20 cellular contexts compared by ENCODE assay signal in the genomic region with DNA sequence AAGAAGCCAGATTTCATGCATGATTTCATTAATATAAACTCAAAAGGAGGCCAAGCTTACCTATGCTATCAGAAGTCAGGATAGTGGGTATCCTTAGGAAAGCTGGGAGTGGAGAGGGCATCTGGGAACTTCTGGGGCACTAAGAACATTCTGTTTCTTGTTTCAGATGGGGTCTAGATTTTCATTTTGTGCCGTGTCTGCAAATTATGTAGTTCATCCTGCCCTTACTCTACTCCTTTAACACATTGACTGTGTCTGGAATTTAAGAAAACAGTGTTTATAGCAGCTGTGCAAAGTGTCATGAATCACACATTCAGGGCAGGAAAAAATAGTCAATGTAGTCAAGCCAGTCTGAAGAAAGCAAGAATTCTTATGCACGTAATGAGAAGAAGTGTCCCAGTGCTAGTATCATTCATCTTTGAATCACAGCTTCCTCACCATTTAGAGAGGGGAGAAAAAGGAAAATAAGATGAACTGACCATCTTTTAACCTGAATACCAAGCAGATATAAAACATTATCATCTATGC. TPM values are rescaled to one million over a fixed set of nuclear protein-coding genes. Genes with fewer than 3 reads are reported as not detected.
DNase-seq lines count a peak whose midpoint lies in the region; ATAC-seq, FAIRE-seq and TF ChIP-seq lines count a peak whose summit lies in the region.
"Had no signal": no experiment of that assay in that cellular context is flagged by ENCODE, and none has a peak within 500 bp of the region (broad histone marks: within the 10 kb centered on the region; RNA-seq: fewer than 3 reads in every experiment).

No MANE protein-coding gene starts in this region.

- H3K4me2 ChIP-seq in A549 (no peak overlapping the region), hepatocyte (no peak overlapping the region), osteoblast (ENCODE audit: insufficient read depth, low read length) (no peak overlapping the region)
- H3K4me2 ChIP-seq: GM23338 had no signal

- TF ChIP-seq EP300 in A549 (IDR thresholded peaks at IDR 0.05): no peak
- TF ChIP-seq EP300 in sigmoid colon (IDR thresholded peaks at IDR 0.05): no peak

- DNase-seq in A549 (ENCODE audit: low read depth in 1 of 2, low spot score in 1 of 2) (no peak), hepatocyte (ENCODE audit: low spot score) (no peak), osteoblast (ENCODE audit: insufficient read length, low spot score, missing footprints) (no peak), sigmoid colon (no peak), NOMO-1 treated with dmso at 0.1 percent for 144 hours (lab: John Stamatoyannopoulos, UW; ENCODE audit: unreplicated experiment) (no peak)
- DNase-seq in activated CD4-positive, alpha-beta T cell treated with anti-CD3 and anti-CD28 coated beads for 1 hour: no peak
- DNase-seq: 8988T; C1 segment of cervical spinal cord; Calu3; CD4-positive, alpha-beta memory T cell; COR-L47; DMS53; DMS79 treated with DMSO at 0.1 percent for 48 hours; GF-D8; H9 had no signal

- H3K36me3 ChIP-seq in hepatocyte (replicated peaks; ENCODE audit: insufficient read depth, low read depth): no peaks in the 10 kb centered on the region
- H3K36me3 ChIP-seq in osteoblast (ENCODE audit: insufficient read depth, low read length): no peaks in the 10 kb centered on the region
- no peaks in the 10 kb centered on the region for H3K36me3 ChIP-seq in sigmoid colon

- H3K9me3 ChIP-seq in A549 (no peaks in the 10 kb centered on the region), hepatocyte (ENCODE audit: low read depth) (no peaks in the 10 kb centered on the region), osteoblast (ENCODE audit: low read depth, low read length) (no peaks in the 10 kb centered on the region), sigmoid colon (no peaks in the 10 kb centered on the region)

- ATAC-seq in A549: no peak
- ATAC-seq: GM23338, HCT116 had no signal

- no peaks in the 10 kb centered on the region for H3K9me2 ChIP-seq in hepatocyte (replicated peaks; ENCODE audit: insufficient read depth)

- H3K27ac ChIP-seq in A549 (no peak overlapping the region), hepatocyte (peak overlapping the region; percentile 11), osteoblast (ENCODE audit: low read depth, low read length) (no peak overlapping the region), sigmoid colon (no peak overlapping the region)

- POLR2A ChIA-PET in A549 (lab: Yijun Ruan, JAX): no interaction called here

- H3K27me3 ChIP-seq in hepatocyte: no peaks in the 10 kb centered on the region
- no peaks in the 10 kb centered on the region for H3K27me3 ChIP-seq in osteoblast (ENCODE audit: insufficient read depth, low read length)
- no peaks in the 10 kb centered on the region for H3K27me3 ChIP-seq in sigmoid colon

- CTCF ChIA-PET in A549 (lab: Yijun Ruan, JAX): interaction anchor here (1.1 kb wide), 1 partner anchor 9 kb away, joined by 3 read pairs; no protein-coding TSS in a partner anchor

- no peak for TF ChIP-seq POLR2A in A549 (IDR thresholded peaks at IDR 0.05; ENCODE audit: low read length)
- no peak for TF ChIP-seq POLR2A in sigmoid colon (IDR thresholded peaks at IDR 0.05)

- H3K4me3 ChIP-seq in A549: no peak overlapping the region
- no peak overlapping the region for H3K4me3 ChIP-seq in hepatocyte
- H3K4me3 ChIP-seq in osteoblast (ENCODE audit: insufficient read depth, low read length): no peak overlapping the region
- H3K4me3 ChIP-seq in sigmoid colon: no peak overlapping the region
- H3K4me3 ChIP-seq: GM23338 had no signal

- no peak for TF ChIP-seq RAD21 in A549 (conservative IDR thresholded peaks at IDR 0.05 in 1 of 2, IDR thresholded peaks at IDR 0.05 in 1 of 2)

- TF ChIP-seq CTCF in A549 (IDR thresholded peaks at IDR 0.05): no peak
- no peak for TF ChIP-seq CTCF in hepatocyte (IDR thresholded peaks at IDR 0.05; ENCODE audit: poor library complexity)
- TF ChIP-seq CTCF in osteoblast (IDR thresholded peaks at IDR 0.05; ENCODE audit: extremely low read depth, low read depth, low read length): no peak
- TF ChIP-seq CTCF in sigmoid colon (IDR thresholded peaks at IDR 0.05): no peak

- 30% methylated on average over 2 of the region's 2 CpGs for WGBS in A549 (ENCODE audit: missing lambda C conversion rate)
- WGBS in hepatocyte (ENCODE audit: low lambda C conversion rate, missing lambda C conversion rate): 74% methylated on average over 2 of the region's 2 CpGs
- 75 to 79% methylated on average over 2 of the region's 2 CpGs for WGBS in sigmoid colon, 2 donors

- peak; percentile 85 for FAIRE-seq in A549 (lab: Jason Lieb, UNC)
- FAIRE-seq: GM12891, GM18507 had no signal

- no peaks in the 10 kb centered on the region for H3K4me1 ChIP-seq in A549
- H3K4me1 ChIP-seq in hepatocyte (ENCODE audit: insufficient read depth): peaks cover 14% of the 10 kb centered on the region
- H3K4me1 ChIP-seq in osteoblast (ENCODE audit: insufficient read depth, low read length): no peaks in the 10 kb centered on the region
- H3K4me1 ChIP-seq in sigmoid colon: no peaks in the 10 kb centered on the region

- intact Hi-C loops in sigmoid colon (cut with DNase I): no loop called here

- H4K20me1 ChIP-seq in hepatocyte (ENCODE audit: insufficient read depth, poor library complexity, severe bottlenecking) (no peaks in the 10 kb centered on the region), osteoblast (ENCODE audit: insufficient read depth, low read length) (no peaks in the 10 kb centered on the region)

- no peak overlapping the region for H2AFZ ChIP-seq in hepatocyte
- peak overlapping the region; percentile 11 for H2AFZ ChIP-seq in osteoblast (ENCODE audit: low read length)
- H2AFZ ChIP-seq: GM23338 had no signal

- no peaks in the 10 kb centered on the region for H3K79me2 ChIP-seq in hepatocyte
- H3K79me2 ChIP-seq in osteoblast (ENCODE audit: insufficient read depth, low read length): no peaks in the 10 kb centered on the region

TF ChIP-seq in A549, 52 proteins besides CTCF, POLR2A, EP300 and RAD21:
- TF ChIP-seq MAFK (IDR thresholded peaks at IDR 0.05; ENCODE audit: partially characterized antibody): peak; percentile 46
- no peak for TF ChIP-seq ZSCAN20 (CRISPR knock-in tag; IDR thresholded peaks at IDR 0.05)
- TF ChIP-seq TFCP2L1 (CRISPR knock-in tag; IDR thresholded peaks at IDR 0.05): no peak

RNA-seq across cellular contexts. Expression of gene SPTLC3, which starts 11.6 kb away (rescaled TPM):
- 0.54 and 0.57 TPM in 2 replicates for polyA plus RNA-seq in A549 (2011; rRNA removed)
- polyA plus RNA-seq in A549 (2012; cell fraction: cytosol; rRNA removed): under 0.01 and 0.05 TPM in 2 replicates
- polyA plus RNA-seq in A549 (2012; cell fraction: nucleus; rRNA removed): 0.12 TPM in 1 of 2 replicates, not detected in the other
- 0.04 to 0.18 TPM (median 0.10 TPM) in 3 replicates for polyA plus RNA-seq in A549 (2017; fragmentation: RNase III; extraction: RNeasy Plus Mini Kit Qiagen cat#74134 plus additional on column Dnase treatment)
- 0.39 and 0.74 TPM in 2 replicates for polyA minus RNA-seq in A549 (2011; rRNA and poly(A)+ RNA removed)
- total RNA-seq in hepatocyte: 47.6 and 50.9 TPM in 2 replicates
- 30.9 and 36.3 TPM in 2 replicates for polyA plus RNA-seq in hepatocyte
- total RNA-seq in osteoblast: 14.8 and 15.9 TPM in 2 replicates
- total RNA-seq in sigmoid colon: 1 to 10 TPM; 4.6 to 8.4 (median 5.4) TPM
- polyA plus RNA-seq in sigmoid colon: 1 to 10 TPM in 2 of 3 donors, under 1 TPM in 1; 0.92 to 2.0 (median 1.2) TPM
- total RNA-seq: G401 had no signal
